Comparison of ENCODE assay signal across 14 cellular contexts in genomic region chr16:58222532-58223316, GRCh38. TPM values are rescaled to one million over a fixed set of nuclear protein-coding genes. Genes with fewer than 3 reads are reported as not detected.
A peak's percentile ranks its signal among the peaks of the same experiment; 100 is the strongest.
DNase-seq lines count a peak whose midpoint lies in the region; ATAC-seq and TF ChIP-seq lines count a peak whose summit lies in the region.
"Had no signal": no experiment of that assay in that cellular context is flagged by ENCODE, and none has a peak within 500 bp of the region (broad histone marks: within the 10 kb centered on the region; RNA-seq: fewer than 3 reads in every experiment).

No MANE protein-coding gene starts in this region.

- TF ChIP-seq POLR2A in heart left ventricle (IDR thresholded peaks at IDR 0.05): no peak

- H3K27me3 ChIP-seq in heart left ventricle (no peaks in the 10 kb centered on the region), adipocyte (replicated peaks; ENCODE audit: control insufficient read depth, insufficient read depth, low read length) (peaks cover 19% of the 10 kb centered on the region)

- DNase-seq in heart left ventricle (peak in 1 of 5 donors; percentile 28), cardiac septum (ENCODE audit: low spot score) (no peak), adipocyte (ENCODE audit: low read depth) (peak; percentile 6), iPS-NIHi7 (ENCODE audit: extremely low spot score) (peak; percentile 74), ureter (ENCODE audit: low spot score) (peak; percentile 70), NCI-H345 (lab: John Stamatoyannopoulos, UW) (no peak), NCI-H524 treated with DMSO at 0.1 percent for 48 hours (lab: John Stamatoyannopoulos, UW) (no peak)
- no peak for DNase-seq in effector memory CD8-positive, alpha-beta T cell
- DNase-seq: amygdala; DND-41; effector memory CD4-positive, alpha-beta T cell; NCI-H526 treated with DMSO at 0.1 percent for 48 hours; SJCRH30; WERI-Rb-1 had no signal

- intact Hi-C loops in heart left ventricle (cut with DNase I) (no loop called here), cardiac septum (cut with DNase I) (no loop called here)

- H3K36me3 Mint-ChIP-seq in effector memory CD8-positive, alpha-beta T cell (ENCODE audit: insufficient read depth): peaks cover 4% of the 10 kb centered on the region

- H3K36me3 ChIP-seq in heart left ventricle (no peaks in the 10 kb centered on the region), adipocyte (ENCODE audit: control insufficient read depth, insufficient read depth, low read length, severe bottlenecking) (no peaks in the 10 kb centered on the region)
- H3K36me3 ChIP-seq: SJCRH30, WERI-Rb-1 had no signal

- H3K9me3 ChIP-seq in heart left ventricle: peaks cover 0 to 5% (median 0%) of the 10 kb centered on the region in 12 donors
- H3K9me3 ChIP-seq in adipocyte (ENCODE audit: control insufficient read depth, low read length): peaks cover 5% of the 10 kb centered on the region

- no peak overlapping the region for H3K9ac ChIP-seq in adipocyte (ENCODE audit: low read length)

- H3K4me3 ChIP-seq in heart left ventricle: no peak overlapping the region
- no peak overlapping the region for H3K4me3 ChIP-seq in adipocyte (ENCODE audit: low read length)
- H3K4me3 ChIP-seq: SJCRH30 had no signal

- no peak overlapping the region for H3K27ac ChIP-seq in heart left ventricle
- H3K27ac ChIP-seq: SJCRH30, WERI-Rb-1 had no signal

- H3K4me3 Mint-ChIP-seq in effector memory CD8-positive, alpha-beta T cell: no peak overlapping the region

- peaks cover 0 to 8% of the 10 kb centered on the region in 2 donors for H3K9me3 Mint-ChIP-seq in effector memory CD8-positive, alpha-beta T cell

- no peaks in the 10 kb centered on the region for H3K4me1 Mint-ChIP-seq in effector memory CD8-positive, alpha-beta T cell (ENCODE audit: low read depth in 2 of 2)

- no peak for TF ChIP-seq CTCF in heart left ventricle (IDR thresholded peaks at IDR 0.05)

- 78 to 87% (median 80%) methylated on average over 7 of the region's 7 CpGs for WGBS in heart left ventricle, 4 donors

- peaks cover 61 to 78% of the 10 kb centered on the region in 2 donors for H3K27me3 Mint-ChIP-seq in effector memory CD8-positive, alpha-beta T cell

- peak in 3 of 4 donors; percentile 24 to 73 (median 67) for ATAC-seq in heart left ventricle
- no peak for ATAC-seq in effector memory CD8-positive, alpha-beta T cell (replicated peaks)

- no peaks in the 10 kb centered on the region for H3K4me1 ChIP-seq in heart left ventricle
- H3K4me1 ChIP-seq in adipocyte (ENCODE audit: control insufficient read depth, insufficient read depth, low read length): peaks cover 8% of the 10 kb centered on the region
- H3K4me1 ChIP-seq: SJCRH30 had no signal

- H3K27ac Mint-ChIP-seq in effector memory CD8-positive, alpha-beta T cell: no peak overlapping the region

RNA-seq across cellular contexts. Expression of gene CSNK2A2, which starts 24.8 kb away (rescaled TPM):
- total RNA-seq in heart left ventricle (10 to 100 TPM; 25.6 to 48.4 (median 40.0) TPM), cardiac septum (35.8 TPM), ureter (64.1 TPM)
- 10 to 100 TPM; 20.9 to 30.3 TPM for polyA plus RNA-seq in heart left ventricle

Comparison
In these comparisons a context has a peak if more than half of its experiments do, and no peak if none do; other contexts are left out.
1. DNase-seq: peak in adipocyte (single experiment), iPS-NIHi7 (single experiment) and ureter (single experiment); none in cardiac septum (single experiment), NCI-H345 (single experiment), NCI-H524 treated with DMSO at 0.1 percent for 48 hours (single experiment) and effector memory CD8-positive, alpha-beta T cell (0 of 3).